Comparison of ENCODE assay signal across 21 cellular contexts in the genomic region with DNA sequence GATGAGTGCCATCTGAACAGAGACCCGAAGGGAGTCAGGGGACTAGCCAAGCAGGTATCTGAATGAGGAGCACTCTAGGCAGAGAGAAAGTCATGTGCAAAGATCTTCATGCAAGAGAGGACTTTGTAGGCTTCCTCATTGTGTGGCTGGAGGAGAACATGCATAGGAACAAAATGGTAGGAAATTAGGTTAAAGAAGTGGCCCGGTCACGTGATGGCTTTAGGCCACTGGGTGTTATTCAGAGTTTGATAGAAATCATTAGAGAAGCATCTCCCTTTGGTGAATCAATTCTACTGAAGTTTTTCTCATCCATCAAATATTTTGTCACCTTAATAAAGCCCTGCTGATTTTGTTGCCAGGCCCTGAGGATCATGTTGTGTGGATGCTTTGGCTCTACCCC. TPM values are rescaled to one million over a fixed set of nuclear protein-coding genes. Genes with fewer than 3 reads are reported as not detected.
A peak's percentile ranks its signal among the peaks of the same experiment; 100 is the strongest.
DNase-seq lines count a peak whose midpoint lies in the region; ATAC-seq, FAIRE-seq and TF ChIP-seq lines count a peak whose summit lies in the region.
"Had no signal": no experiment of that assay in that cellular context is flagged by ENCODE, and none has a peak within 500 bp of the region (broad histone marks: within the 10 kb centered on the region; RNA-seq: fewer than 3 reads in every experiment).

No MANE protein-coding gene starts in this region.

- H2AFZ ChIP-seq in HepG2 (ENCODE audit: low read length) (no peak overlapping the region), K562 (ENCODE audit: low read depth, low read length) (no peak overlapping the region), mesenchymal stem cell (ENCODE audit: low read depth, low read length) (no peak overlapping the region), neuronal stem cell (ENCODE audit: low read length) (no peak overlapping the region)

- 0% methylated on average over 3 of the region's 3 CpGs for WGBS in HepG2 (ENCODE audit: low lambda C conversion rate)
- WGBS in right lobe of liver (ENCODE audit: insufficient coverage, low coverage, low lambda C conversion rate, missing lambda C conversion rate), result 72% methylated on average over 3 of the region's 3 CpGs
- WGBS in K562 (ENCODE audit: insufficient coverage, low coverage, missing lambda C conversion rate), result 0% methylated on average over 3 of the region's 3 CpGs
- 93% methylated on average over 3 of the region's 3 CpGs for WGBS in mesenchymal stem cell
- no CpG with 5 or more reads among the region's 3 CpGs for WGBS in neuronal stem cell (ENCODE audit: extremely low coverage in 2 of 2, insufficient read length in 2 of 2, insufficient replicate concordance in 1 of 2), 2 donors

- H3K4me1 ChIP-seq in HepG2 (ENCODE audit: insufficient read depth, low read length) (no peaks in the 10 kb centered on the region), right lobe of liver (no peaks in the 10 kb centered on the region), K562 (replicated peaks in 1 of 2; ENCODE audit: control insufficient read depth in 2 of 2, insufficient read depth in 2 of 2, low read length in 2 of 2) (no peaks in the 10 kb centered on the region), mesenchymal stem cell (ENCODE audit: control insufficient read depth, insufficient read depth, low read depth, low read length) (no peaks in the 10 kb centered on the region), left ventricle myocardium inferior (no peaks in the 10 kb centered on the region), neuronal stem cell (ENCODE audit: control insufficient read depth in 2 of 2, insufficient read depth in 1 of 2, low read depth in 1 of 2, low read length in 2 of 2) (no peaks in the 10 kb centered on the region)
- H3K4me1 ChIP-seq: A549 had no signal

- TF ChIP-seq POLR2A in HepG2 (IDR thresholded peaks at IDR 0.05; ENCODE audit: insufficient read depth in 1 of 2, low read depth in 2 of 2, low read length in 2 of 2) (no peak), right lobe of liver (IDR thresholded peaks at IDR 0.05) (no peak), K562 (conservative IDR thresholded peaks at IDR 0.05) (no peak)

- ATAC-seq in HepG2 (no peak), right lobe of liver (no peak), K562 (no peak)
- ATAC-seq: A549; CD8-positive, alpha-beta T cell had no signal

- CTCF ChIA-PET in HepG2 (lab: Yijun Ruan, JAX; ENCODE audit: low intra/inter-chr PET ratio, low total read pairs) (no interaction called here), K562 (lab: Yijun Ruan, JAX; ENCODE audit: low intra/inter-chr PET ratio) (no interaction called here)

- TF ChIP-seq RAD21 in HepG2 (CRISPR knock-in tag; IDR thresholded peaks at IDR 0.05) (no peak), K562 (CRISPR knock-in tag; conservative IDR thresholded peaks at IDR 0.05 in 1 of 2, IDR thresholded peaks at IDR 0.05 in 1 of 2) (no peak)

- H3K36me3 ChIP-seq in HepG2 (replicated peaks in 1 of 2; ENCODE audit: control insufficient read depth in 1 of 2, insufficient read depth in 2 of 2, low read length in 2 of 2) (no peaks in the 10 kb centered on the region), right lobe of liver (no peaks in the 10 kb centered on the region), K562 (ENCODE audit: control insufficient read depth, insufficient read depth, low read length) (no peaks in the 10 kb centered on the region), mesenchymal stem cell (ENCODE audit: control insufficient read depth in 1 of 2, insufficient read depth in 2 of 2, low read depth in 1 of 2, low read length in 2 of 2) (no peaks in the 10 kb centered on the region), left ventricle myocardium inferior (no peaks in the 10 kb centered on the region), neuronal stem cell (replicated peaks in 1 of 2; ENCODE audit: control insufficient read depth in 2 of 2, insufficient read depth in 2 of 2, low read length in 2 of 2) (no peaks in the 10 kb centered on the region)
- H3K36me3 ChIP-seq: BLaER1 treated with 17β-estradiol and CSF1 and Interleukin-3, amounts not matched to agents 10 nM and 100 nM had no signal

- H3K9me3 ChIP-seq in HepG2 (ENCODE audit: low read length) (no peaks in the 10 kb centered on the region), right lobe of liver (no peaks in the 10 kb centered on the region), K562 (replicated peaks; ENCODE audit: control insufficient read depth, insufficient read depth, low read depth, low read length) (no peaks in the 10 kb centered on the region), mesenchymal stem cell (ENCODE audit: control insufficient read depth, low read length) (no peaks in the 10 kb centered on the region), left ventricle myocardium inferior (replicated peaks) (no peaks in the 10 kb centered on the region), neuronal stem cell (replicated peaks in 1 of 2; ENCODE audit: control insufficient read depth in 2 of 2, insufficient read depth in 1 of 2, low read depth in 1 of 2, low read length in 2 of 2) (no peaks in the 10 kb centered on the region)
- H3K9me3 ChIP-seq: A549; BLaER1 treated with 17β-estradiol and CSF1 and Interleukin-3, amounts not matched to agents 10 nM and 100 nM; Caco-2 had no signal

- H3K27me3 ChIP-seq in HepG2 (ENCODE audit: control insufficient read depth in 1 of 2, insufficient read depth in 2 of 2, low read length in 2 of 2), result no peaks in the 10 kb centered on the region
- no peaks in the 10 kb centered on the region for H3K27me3 ChIP-seq in right lobe of liver
- H3K27me3 ChIP-seq in K562 (ENCODE audit: control insufficient read depth in 2 of 2, insufficient read depth in 2 of 2, low read length in 2 of 2), result no peaks in the 10 kb centered on the region
- no peaks in the 10 kb centered on the region for H3K27me3 ChIP-seq in mesenchymal stem cell (ENCODE audit: control insufficient read depth in 1 of 2, insufficient read depth in 1 of 2, low read length in 2 of 2)
- H3K27me3 ChIP-seq in left ventricle myocardium inferior (ENCODE audit: low read depth), result no peaks in the 10 kb centered on the region
- no peaks in the 10 kb centered on the region for H3K27me3 ChIP-seq in neuronal stem cell (ENCODE audit: control insufficient read depth in 3 of 3, insufficient read depth in 3 of 3, low read depth in 1 of 3, low read length in 3 of 3)
- H3K27me3 ChIP-seq: BLaER1 treated with 17β-estradiol and CSF1 and Interleukin-3, amounts not matched to agents 10 nM and 100 nM had no signal

- no peak overlapping the region for H3K4ac ChIP-seq in mesenchymal stem cell (ENCODE audit: low read depth in 1 of 2, low read length in 2 of 2)
- H3K4ac ChIP-seq in neuronal stem cell (ENCODE audit: low read length), result no peak overlapping the region

- no peak for DNase-seq in HepG2 (ENCODE audit: low spot score)
- DNase-seq in right lobe of liver, result no peak
- no peak for DNase-seq in K562 (ENCODE audit: extremely low read depth in 1 of 4, low spot score in 3 of 4)
- no peak for DNase-seq in mesenchymal stem cell
- no peak for DNase-seq in left ventricle myocardium inferior
- DNase-seq in neuronal stem cell (ENCODE audit: low spot score), result no peak
- DNase-seq: AML-193; Caco-2; Calu3; CD4-positive, alpha-beta T cell; CD8-positive, alpha-beta T cell; DMS79 treated with DMSO at 0.1 percent for 48 hours; GF-D8 had no signal

- TF ChIP-seq CTCF in HepG2 (CRISPR knock-in tag; IDR thresholded peaks at IDR 0.05) (no peak), right lobe of liver (IDR thresholded peaks at IDR 0.05) (no peak), K562 (IDR thresholded peaks at IDR 0.05 in 2 of 3, conservative IDR thresholded peaks at IDR 0.05 in 1 of 3; ENCODE audit: insufficient read depth in 2 of 3, low read depth in 1 of 3, low read length in 3 of 3) (no peak), left ventricle myocardium inferior (IDR thresholded peaks at IDR 0.05; ENCODE audit: borderline replicate concordance) (no peak)

- FAIRE-seq in HepG2 (lab: Jason Lieb, UNC), result no peak
- FAIRE-seq in K562 (lab: Jason Lieb, UNC), result no peak
- FAIRE-seq: A549, D721Med, G401.6, GM12891, GM19239 had no signal

- H3K27ac ChIP-seq in HepG2 (ENCODE audit: extremely low read length, insufficient read depth, low read length), result no peak overlapping the region
- no peak overlapping the region for H3K27ac ChIP-seq in right lobe of liver
- H3K27ac ChIP-seq in K562 (ENCODE audit: extremely low read depth, low read depth, low read length), result no peak overlapping the region
- no peak overlapping the region for H3K27ac ChIP-seq in mesenchymal stem cell (ENCODE audit: low read length, poor library complexity, severe bottlenecking)
- H3K27ac ChIP-seq in left ventricle myocardium inferior (replicated peaks), result no peak overlapping the region
- H3K27ac ChIP-seq in neuronal stem cell (replicated peaks; ENCODE audit: low read length), result no peak overlapping the region
- H3K27ac ChIP-seq: 22Rv1; A549; BLaER1 treated with 17β-estradiol and CSF1 and Interleukin-3, amounts not matched to agents 10 nM and 100 nM; C4-2B had no signal

- H3K9me1 ChIP-seq in K562 (ENCODE audit: control insufficient read depth, insufficient read depth, low read length), result no peaks in the 10 kb centered on the region

- in situ Hi-C loops in HepG2 (cut with HindIII; ENCODE audit: extremely low pct_ligation_motif_present, low pct_unique_long_range_greater_than_20kb), result loop anchor here (10.0 kb wide), 2 partner anchors 706 to 866 kb away; no protein-coding TSS in a partner anchor
- in situ Hi-C loops in K562 (cut with MboI), result loop anchor here (10.0 kb wide), 1 partner anchor 1306 kb away; no protein-coding TSS in a partner anchor

- H2BK12ac ChIP-seq in mesenchymal stem cell (ENCODE audit: low read length in 2 of 2), result peak overlapping the region; percentile 49
- H2BK12ac ChIP-seq in neuronal stem cell (ENCODE audit: low read length), result no peak overlapping the region

- H4K8ac ChIP-seq in mesenchymal stem cell (ENCODE audit: low read length) (no peak overlapping the region), neuronal stem cell (ENCODE audit: low read depth, low read length) (no peak overlapping the region)

- H3K4me2 ChIP-seq in HepG2 (ENCODE audit: low read depth, low read length) (no peak overlapping the region), K562 (ENCODE audit: insufficient read depth, low read length) (no peak overlapping the region), mesenchymal stem cell (ENCODE audit: low read length, poor library complexity, severe bottlenecking) (no peak overlapping the region), neuronal stem cell (ENCODE audit: insufficient read depth, low read length, poor library complexity, severe bottlenecking) (no peak overlapping the region)
- H3K4me2 ChIP-seq: A549; BLaER1 treated with 17β-estradiol and CSF1 and Interleukin-3, amounts not matched to agents 10 nM and 100 nM had no signal

- H2AK5ac ChIP-seq in mesenchymal stem cell (ENCODE audit: low read length, severe bottlenecking), result no peak overlapping the region
- H2AK5ac ChIP-seq in neuronal stem cell (ENCODE audit: low read depth, low read length), result no peak overlapping the region

- no peaks in the 10 kb centered on the region for H3K79me2 ChIP-seq in HepG2 (ENCODE audit: insufficient read depth, low read length)
- H3K79me2 ChIP-seq in K562 (ENCODE audit: control insufficient read depth, insufficient read depth, low read length), result no peaks in the 10 kb centered on the region

- POLR2A ChIA-PET in HepG2 (lab: Yijun Ruan, JAX), result no interaction called here
- POLR2A ChIA-PET in K562 (lab: Yijun Ruan, JAX), result no interaction called here

- no peaks in the 10 kb centered on the region for H4K20me1 ChIP-seq in HepG2 (ENCODE audit: insufficient read depth, low read length)
- H4K20me1 ChIP-seq in K562 (replicated peaks; ENCODE audit: control insufficient read depth, insufficient read depth, low read length), result no peaks in the 10 kb centered on the region
- H4K20me1 ChIP-seq: BLaER1 treated with 17β-estradiol and CSF1 and Interleukin-3, amounts not matched to agents 10 nM and 100 nM had no signal

- H2BK120ac ChIP-seq in mesenchymal stem cell (ENCODE audit: low read depth, low read length) (no peak overlapping the region), neuronal stem cell (ENCODE audit: low read depth, low read length) (no peak overlapping the region)

- BruUV-seq in HepG2 (replicated peaks; lab: Mats Ljungman, UMichigan), result no TSS peak
- no TSS peak for BruUV-seq in K562 (replicated peaks; lab: Mats Ljungman, UMichigan)

- H3K4me3 ChIP-seq in HepG2 (replicated peaks in 1 of 3; ENCODE audit: insufficient read depth in 1 of 3, low read depth in 2 of 3, low read length in 3 of 3), result no peak overlapping the region
- no peak overlapping the region for H3K4me3 ChIP-seq in right lobe of liver
- no peak overlapping the region for H3K4me3 ChIP-seq in K562
- H3K4me3 ChIP-seq in mesenchymal stem cell (ENCODE audit: insufficient read depth in 1 of 2, low read depth in 1 of 2, low read length in 2 of 2), result no peak overlapping the region
- no peak overlapping the region for H3K4me3 ChIP-seq in left ventricle myocardium inferior
- H3K4me3 ChIP-seq in neuronal stem cell (ENCODE audit: low read length in 2 of 2), result no peak overlapping the region
- H3K4me3 ChIP-seq: A549; BLaER1 treated with 17β-estradiol and CSF1 and Interleukin-3, amounts not matched to agents 10 nM and 100 nM had no signal

- H4K91ac ChIP-seq in mesenchymal stem cell (ENCODE audit: low read length) (no peak overlapping the region), neuronal stem cell (ENCODE audit: low read depth, low read length, poor library complexity) (no peak overlapping the region)

- no peak overlapping the region for H3K23ac ChIP-seq in mesenchymal stem cell (ENCODE audit: low read length in 2 of 2)
- no peak overlapping the region for H3K23ac ChIP-seq in neuronal stem cell (ENCODE audit: low read depth, low read length, poor library complexity)

- TF ChIP-seq EP300 in HepG2 (IDR thresholded peaks at IDR 0.05; ENCODE audit: low read depth in 2 of 2, low read length in 2 of 2) (no peak), HepG2 (CRISPR knock-in tag; IDR thresholded peaks at IDR 0.05; ENCODE audit: borderline replicate concordance) (no peak), K562 (IDR thresholded peaks at IDR 0.05; ENCODE audit: low read length) (no peak)

- H3K79me1 ChIP-seq in mesenchymal stem cell (replicated peaks; ENCODE audit: low read length, poor library complexity, severe bottlenecking) (no peaks in the 10 kb centered on the region), neuronal stem cell (ENCODE audit: low read depth, low read length) (no peaks in the 10 kb centered on the region)

- intact Hi-C loops in HepG2 (cut with micrococcal nuclease; ENCODE audit: unreplicated experiment), result loop anchor here (10.0 kb wide), 1 partner anchor 1186 kb away; no protein-coding TSS in a partner anchor
- intact Hi-C loops in right lobe of liver (cut with DNase I), result no loop called here
- intact Hi-C loops in K562 (cut with micrococcal nuclease), result loop anchor here (10.0 kb wide), 1 partner anchor 1256 kb away; no protein-coding TSS in a partner anchor
- intact Hi-C loops in left ventricle myocardium inferior (cut with micrococcal nuclease), result loop anchor here (10.0 kb wide), 1 partner anchor 856 kb away; no protein-coding TSS in a partner anchor

- H3K14ac ChIP-seq in mesenchymal stem cell (ENCODE audit: low read length in 2 of 2) (no peak overlapping the region), neuronal stem cell (ENCODE audit: low read length) (no peak overlapping the region)

- no peak overlapping the region for H3K9ac ChIP-seq in HepG2 (ENCODE audit: insufficient read depth, low read depth, low read length)
- no peak overlapping the region for H3K9ac ChIP-seq in K562 (ENCODE audit: insufficient read depth in 1 of 2, low read depth in 2 of 2, low read length in 2 of 2)
- H3K9ac ChIP-seq in mesenchymal stem cell (ENCODE audit: low read length), result no peak overlapping the region
- no peak overlapping the region for H3K9ac ChIP-seq in neuronal stem cell (ENCODE audit: low read depth, low read length, poor library complexity)
- H3K9ac ChIP-seq: BLaER1 treated with 17β-estradiol and CSF1 and Interleukin-3, amounts not matched to agents 10 nM and 100 nM had no signal

- H2BK5ac ChIP-seq in mesenchymal stem cell (ENCODE audit: low read depth, low read length, poor library complexity, severe bottlenecking), result no peak overlapping the region
- H2BK5ac ChIP-seq in neuronal stem cell (ENCODE audit: low read length), result no peak overlapping the region

- H3K18ac ChIP-seq in mesenchymal stem cell (ENCODE audit: low read depth in 1 of 2, low read length in 2 of 2) (no peak overlapping the region), neuronal stem cell (ENCODE audit: low read length) (no peak overlapping the region)

- H2BK15ac ChIP-seq in mesenchymal stem cell (ENCODE audit: low read depth, poor library complexity, severe bottlenecking) (no peak overlapping the region), neuronal stem cell (ENCODE audit: low read length) (no peak overlapping the region)

RNA-seq across cellular contexts. Expression of a gene that starts 45.8 kb away (rescaled TPM):
- 68.1 and 101 TPM in 2 replicates for total RNA-seq in HepG2 (2016; rRNA removed; fragmentation: Illumina TruSeq; extraction: Trizol)
- 21.1 and 25.6 TPM in 2 replicates for total RNA-seq in HepG2 (2016; cell fraction: cytosol; rRNA removed; fragmentation: Illumina TruSeq; extraction: Trizol; ENCODE audit: low read depth)
- total RNA-seq in HepG2 (2016; cell fraction: insoluble cytoplasmic fraction; rRNA removed; fragmentation: Illumina TruSeq; extraction: Trizol), result 62.7 and 95.7 TPM in 2 replicates
- total RNA-seq in HepG2 (2016; cell fraction: membrane; rRNA removed; fragmentation: Illumina TruSeq; extraction: Trizol), result 67.6 and 75.5 TPM in 2 replicates
- 61.8 and 68.8 TPM in 2 replicates for total RNA-seq in HepG2 (2016; cell fraction: nucleus; rRNA removed; fragmentation: Illumina TruSeq; extraction: Trizol)
- polyA plus RNA-seq in HepG2 (2011; rRNA removed), result 42.1 and 49.8 TPM in 2 replicates
- 28.9 and 30.6 TPM in 2 replicates for polyA plus RNA-seq in HepG2 (2011; cell fraction: cytosol; rRNA removed)
- 39.0 and 39.4 TPM in 2 replicates for polyA plus RNA-seq in HepG2 (2011; cell fraction: nucleus; rRNA removed)
- polyA plus RNA-seq in HepG2 (2012), result 26.8 and 35.9 TPM in 2 replicates
- 9.7 and 10.6 TPM in 2 replicates for polyA plus RNA-seq in HepG2 (2016; cell fraction: cytosol; fragmentation: Illumina TruSeq; extraction: Trizol; ENCODE audit: low read depth)
- polyA plus RNA-seq in HepG2 (2016; cell fraction: insoluble cytoplasmic fraction; fragmentation: Illumina TruSeq; extraction: Trizol; ENCODE audit: low read depth), result 81.8 and 89.6 TPM in 2 replicates
- polyA plus RNA-seq in HepG2 (2016; cell fraction: membrane; fragmentation: Illumina TruSeq; extraction: Trizol; ENCODE audit: low read depth), result 32.1 and 35.4 TPM in 2 replicates
- polyA plus RNA-seq in HepG2 (2016; cell fraction: nucleus; fragmentation: Illumina TruSeq; extraction: Trizol; ENCODE audit: insufficient read depth, low read depth), result 79.5 and 81.4 TPM in 2 replicates
- 59.2 and 101 TPM in 2 replicates for polyA minus RNA-seq in HepG2 (2011; rRNA and poly(A)+ RNA removed; ENCODE audit: low replicate concordance)
- polyA minus RNA-seq in HepG2 (2011; cell fraction: cytosol; rRNA and poly(A)+ RNA removed), result 37.6 and 40.1 TPM in 2 replicates
- polyA minus RNA-seq in HepG2 (2011; cell fraction: nucleus; rRNA and poly(A)+ RNA removed), result 82.1 and 91.3 TPM in 2 replicates
- total RNA-seq in right lobe of liver, result 10 to 100 TPM; 33.0 to 43.5 (median 39.3) TPM
- total RNA-seq in K562 (2011; cell fraction: chromatin; rRNA removed; ENCODE audit: low replicate concordance), result 38.4 and 84.2 TPM in 2 replicates
- 15.7 and 21.7 TPM in 2 replicates for total RNA-seq in K562 (2011; cell fraction: nucleolus; rRNA removed)
- 36.2 and 40.0 TPM in 2 replicates for total RNA-seq in K562 (2011; cell fraction: nucleoplasm; rRNA removed)
- total RNA-seq in K562 (2014; rRNA removed), result 29.7 and 33.5 TPM in 2 replicates
- total RNA-seq in K562 (2014; rRNA removed; fragmentation: Illumina TruSeq; extraction: Trizol), result 53.1 and 59.2 TPM in 2 replicates
- 44.2 and 44.3 TPM in 2 replicates for total RNA-seq in K562 (2015; rRNA removed; fragmentation: Illumina TruSeq; extraction: Trizol)
- total RNA-seq in K562 (2021), result 43.3 and 48.3 TPM in 2 replicates
- 67.6 and 77.1 TPM in 2 replicates for polyA plus RNA-seq in K562 (2011; rRNA removed)
- 31.7 and 37.5 TPM in 2 replicates for polyA plus RNA-seq in K562 (2011; cell fraction: cytosol; rRNA removed)
- 60.9 and 85.8 TPM in 2 replicates for polyA plus RNA-seq in K562 (2011; cell fraction: nucleus; rRNA removed)
- 19.2 and 28.5 TPM in 2 replicates for polyA plus RNA-seq in K562 (2012)
- 45.7 and 49.4 TPM in 2 replicates for polyA plus RNA-seq in K562 (2014; fragmentation: Illumina TruSeq; extraction: Trizol)
- 10 to 100 TPM; 12.8 to 18.2 TPM for polyA plus RNA-seq in K562 (2014; fragmentation: Nextera tagmentation; extraction: Ambion mirVana)
- polyA plus RNA-seq in K562 (2014; rRNA removed), result 34.1 and 35.3 TPM in 2 replicates
- polyA minus RNA-seq in K562 (2011; rRNA and poly(A)+ RNA removed), result 147 and 156 TPM in 2 replicates
- polyA minus RNA-seq in K562 (2011; cell fraction: cytosol; rRNA and poly(A)+ RNA removed), result 42.2 and 49.9 TPM in 2 replicates
- polyA minus RNA-seq in K562 (2011; cell fraction: nucleus; rRNA and poly(A)+ RNA removed), result 33.0 and 65.3 TPM in 2 replicates
- 14.0 TPM for polyA plus RNA-seq in mesenchymal stem cell (2013, experiment 1 of 2)
- polyA plus RNA-seq in mesenchymal stem cell (2013, experiment 2 of 2), result 15.5 TPM
- total RNA-seq in left ventricle myocardium inferior, result 11.2 TPM
- 29.0 TPM for polyA plus RNA-seq in neuronal stem cell (2013, experiment 1 of 2)
- polyA plus RNA-seq in neuronal stem cell (2013, experiment 2 of 2), result 29.6 TPM

Comparison
In these comparisons a context has a peak if more than half of its experiments do, and no peak if none do; other contexts are left out.
1. intact Hi-C loops: an anchor here in HepG2 (10.0 kb wide), K562 (10.0 kb wide) and left ventricle myocardium inferior (10.0 kb wide); none called in right lobe of liver.